Comparison of ENCODE assay signal across 17 cellular contexts in genomic region chr15:38846351-38846750, GRCh38.
DNase-seq lines count a peak whose midpoint lies in the region; ATAC-seq and TF ChIP-seq lines count a peak whose summit lies in the region.
"Had no signal": no experiment of that assay in that cellular context is flagged by ENCODE, and none has a peak within 500 bp of the region (broad histone marks: within the 10 kb centered on the region; RNA-seq: fewer than 3 reads in every experiment).

No MANE protein-coding gene starts in this region.

- intact Hi-C loops in uterus (cut with DNase I; ENCODE audit: low total_unique reads) (no loop called here), Caco-2 (cut with micrococcal nuclease; ENCODE audit: unreplicated experiment) (no loop called here)

- TF ChIP-seq CTCF in uterus (IDR thresholded peaks at IDR 0.05) (no peak), Caco-2 (IDR thresholded peaks at IDR 0.05; ENCODE audit: insufficient read depth in 1 of 2, low read depth in 1 of 2, low read length in 1 of 2, severe bottlenecking in 1 of 2, unreplicated experiment in 1 of 2) (no peak)

- no peaks in the 10 kb centered on the region for H3K36me3 Mint-ChIP-seq in Caco-2 (ENCODE audit: insufficient read depth, unreplicated experiment)
- H3K36me3 Mint-ChIP-seq: CD8-positive, alpha-beta memory T cell had no signal

- H3K9me3 ChIP-seq in uterus, result no peaks in the 10 kb centered on the region
- H3K9me3 ChIP-seq in Caco-2, result no peaks in the 10 kb centered on the region

- H3K4me1 ChIP-seq in uterus (peaks cover 0 to 11% of the 10 kb centered on the region in 2 donors), Caco-2 (no peaks in the 10 kb centered on the region)

- POLR2A ChIA-PET in Caco-2 (lab: Charles Lee), result no interaction called here

- BruUV-seq in Caco-2 (replicated peaks; lab: Mats Ljungman, UMichigan), result no TSS peak

- DNase-seq in EL (peak; percentile 10), amniotic epithelial cell (ENCODE audit: low read depth) (peak; percentile 42), iris pigment epithelial cell (ENCODE audit: low read depth) (peak; percentile 38), uterus (no peak), Caco-2 (no peak)
- DNase-seq: C1 segment of cervical spinal cord; CD8-positive, alpha-beta memory T cell; DMS79; H9; NCI-H1105 treated with DMSO at 0.1 percent for 48 hours; NCI-H1694 treated with DMSO at 0.1 percent for 48 hours; NCI-H510A treated with DMSO at 0.1 percent for 48 hours; NCI-H82; SIG-M5 had no signal

- no peak overlapping the region for H3K4me3 Mint-ChIP-seq in Caco-2 (ENCODE audit: unreplicated experiment)
- H3K4me3 Mint-ChIP-seq: CD8-positive, alpha-beta memory T cell; H9 had no signal

- H3K27me3 Mint-ChIP-seq in Caco-2 (ENCODE audit: insufficient read depth, unreplicated experiment), result no peaks in the 10 kb centered on the region

- H3K27ac Mint-ChIP-seq in Caco-2 (ENCODE audit: unreplicated experiment), result no peak overlapping the region
- H3K27ac Mint-ChIP-seq: H9 had no signal

- H3K27me3 ChIP-seq in uterus (no peaks in the 10 kb centered on the region), Caco-2 (replicated peaks; ENCODE audit: control insufficient read depth, insufficient read depth, low read length) (no peaks in the 10 kb centered on the region)

- ATAC-seq in HG03460 (IDR thresholded peaks at IDR 0.05; ENCODE audit: unreplicated experiment), result no peak
- no peak for ATAC-seq in HG03354 (IDR thresholded peaks at IDR 0.05; ENCODE audit: poor library complexity, severe bottlenecking, unreplicated experiment)

- H3K36me3 ChIP-seq in uterus, result no peaks in the 10 kb centered on the region
- H3K36me3 ChIP-seq in Caco-2 (ENCODE audit: control insufficient read depth, insufficient read depth, low read length), result no peaks in the 10 kb centered on the region

- H3K27ac ChIP-seq in uterus, result peak overlapping the region; percentile 27 to 28
- H3K27ac ChIP-seq: RWPE1 had no signal

- no peaks in the 10 kb centered on the region for H3K4me1 Mint-ChIP-seq in Caco-2 (ENCODE audit: low read depth, unreplicated experiment)
- H3K4me1 Mint-ChIP-seq: CD8-positive, alpha-beta memory T cell had no signal

- no peak overlapping the region for H3K4me3 ChIP-seq in uterus
- H3K4me3 ChIP-seq in Caco-2 (ENCODE audit: low read depth, low read length), result no peak overlapping the region

- no peaks in the 10 kb centered on the region for H3K9me3 Mint-ChIP-seq in Caco-2 (ENCODE audit: unreplicated experiment)
- H3K9me3 Mint-ChIP-seq: CD8-positive, alpha-beta memory T cell; H9 had no signal

- CTCF ChIA-PET in Caco-2 (lab: Charles Lee), result no interaction called here

- no peak for TF ChIP-seq POLR2A in uterus (IDR thresholded peaks at IDR 0.05)

Comparison
In these comparisons a context has a peak if more than half of its experiments do, and no peak if none do; other contexts are left out.
1. DNase-seq: peak in EL (single experiment), amniotic epithelial cell (single experiment) and iris pigment epithelial cell (single experiment); none in uterus (0 of 2) and Caco-2 (0 of 2).